Comparison of ENCODE assay signal across 20 cellular contexts in the genomic region with DNA sequence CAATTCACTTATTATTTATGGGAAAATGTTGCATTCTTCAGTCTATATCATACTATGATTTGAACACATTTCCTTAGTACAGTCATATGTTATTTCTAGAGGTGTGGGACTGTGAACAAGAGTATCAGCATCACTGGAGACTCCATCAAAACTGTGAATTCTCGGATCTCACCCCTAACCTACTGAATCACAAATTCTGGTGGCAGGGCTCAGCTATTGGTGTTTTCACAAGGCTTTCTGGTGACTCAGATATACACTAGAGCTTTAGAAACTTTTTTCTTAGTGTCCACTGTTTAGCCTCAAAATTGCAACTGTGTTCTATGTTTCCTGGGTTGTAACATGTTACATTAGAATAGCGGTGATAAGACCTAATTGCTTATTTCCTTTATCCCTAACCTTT.
"Had no signal": no experiment of that assay in that cellular context is flagged by ENCODE, and none has a peak within 500 bp of the region (broad histone marks: within the 10 kb centered on the region; RNA-seq: fewer than 3 reads in every experiment).

No MANE protein-coding gene starts in this region.

- DNase-seq: activated B cell treated with CpG ODN at 0.5 μM for 24 hours; activated CD4-positive, alpha-beta T cell treated with anti-CD3 and anti-CD28 coated beads, Interleukin-2, amount 10 ng/mL, durations not matched to agents 24 days and 14 days; activated naive CD4-positive, alpha-beta T cell; body of pancreas; foreskin melanocyte; heart left ventricle; islet precursor cell; right lobe of liver; spleen; stimulated activated CD4-positive, alpha-beta T cell treated with anti-CD3 and anti-CD28 coated beads, Interleukin-2, amount 100 ng/mL, for 24 hours; stimulated activated naive CD8-positive, alpha-beta T cell treated with anti-CD3 and anti-CD28 coated beads, Interleukin-15, Interleukin-2, amounts not matched to agents 100 U/mL and 50 U/mL, for 24 hours; T-helper 1 cell; testis; upper lobe of right lung had no signal

- H3K27me3 Mint-ChIP-seq: activated B cell treated with CpG ODN at 0.5 μM for 24 hours; activated CD4-positive, alpha-beta T cell treated with anti-CD3 and anti-CD28 coated beads, Interleukin-2, amount 10 ng/mL, durations not matched to agents 24 days and 14 days; memory B cell had no signal

- ATAC-seq: body of pancreas; esophagus mucosa; left lobe of liver; right lobe of liver; stimulated activated naive CD8-positive, alpha-beta T cell treated with anti-CD3 and anti-CD28 coated beads, Interleukin-15, Interleukin-2, amounts not matched to agents 100 U/mL and 50 U/mL, for 24 hours had no signal

- H3K36me3 Mint-ChIP-seq: memory B cell had no signal

- H3K4me3 ChIP-seq: body of pancreas, heart left ventricle, prostate gland, right lobe of liver, spleen, testis, upper lobe of right lung had no signal

- H3K4me3 Mint-ChIP-seq: activated B cell treated with CpG ODN at 0.5 μM for 24 hours; activated CD4-positive, alpha-beta T cell treated with anti-CD3 and anti-CD28 coated beads, Interleukin-2, amount 10 ng/mL, durations not matched to agents 24 days and 14 days; activated T-helper 1 cell treated with anti-CD3 and anti-CD28 coated beads, Interleukin-12 subunit alpha, Interleukin-12 subunit beta, Interleukin-2, Interleukin-4 antibody, amounts not matched to agents 30 ng/mL and 10 ng/mL and 1 ng/mL, durations not matched to agents 14 hours and 24 hours and 36 hours; memory B cell; nephron had no signal

- H3K27ac Mint-ChIP-seq: activated B cell treated with CpG ODN at 0.5 μM for 24 hours; activated CD4-positive, alpha-beta T cell treated with anti-CD3 and anti-CD28 coated beads, Interleukin-2, amount 10 ng/mL, durations not matched to agents 24 days and 14 days; activated T-helper 1 cell treated with anti-CD3 and anti-CD28 coated beads, Interleukin-12 subunit alpha, Interleukin-12 subunit beta, Interleukin-2, Interleukin-4 antibody, amounts not matched to agents 30 ng/mL and 10 ng/mL and 1 ng/mL, durations not matched to agents 14 hours and 24 hours and 36 hours; memory B cell had no signal

- H3K9me3 Mint-ChIP-seq: activated B cell treated with CpG ODN at 0.5 μM for 24 hours; activated CD4-positive, alpha-beta T cell treated with anti-CD3 and anti-CD28 coated beads, Interleukin-2, amount 10 ng/mL, durations not matched to agents 24 days and 14 days; activated T-helper 1 cell treated with anti-CD3 and anti-CD28 coated beads, Interleukin-12 subunit alpha, Interleukin-12 subunit beta, Interleukin-2, Interleukin-4 antibody, amounts not matched to agents 30 ng/mL and 10 ng/mL and 1 ng/mL, durations not matched to agents 14 hours and 24 hours and 36 hours; memory B cell had no signal
